In genomic region chr1:61157420-61157987, GRCh38 we compare ENCODE assay signal across 9 cellular contexts.
DNase-seq lines count a peak whose midpoint lies in the region; ATAC-seq lines count a peak whose summit lies in the region.
"Had no signal": no experiment of that assay in that cellular context is flagged by ENCODE, and none has a peak within 500 bp of the region (broad histone marks: within the 10 kb centered on the region; RNA-seq: fewer than 3 reads in every experiment).

No MANE protein-coding gene starts in this region.

- peaks cover 30 to 48% of the 10 kb centered on the region in 2 donors for H3K4me1 ChIP-seq in muscle layer of duodenum (ENCODE audit: control insufficient read depth in 1 of 2, insufficient read depth in 2 of 2, low read length in 2 of 2)

- H3K27me3 ChIP-seq in muscle layer of duodenum (ENCODE audit: low read depth, low read length) = no peaks in the 10 kb centered on the region

- no peaks in the 10 kb centered on the region for H3K9me3 ChIP-seq in muscle layer of duodenum (ENCODE audit: control insufficient read depth in 1 of 2, low read length in 2 of 2)

- H3K4me3 ChIP-seq in muscle layer of duodenum (ENCODE audit: low read depth in 1 of 2, low read length in 2 of 2) = peak overlapping the region in 1 of 2 donors; percentile 7

- ATAC-seq in HG02885 (IDR thresholded peaks at IDR 0.05; ENCODE audit: poor library complexity, unreplicated experiment) (no peak), GM21515 (IDR thresholded peaks at IDR 0.05; ENCODE audit: unreplicated experiment) (no peak)

- DNase-seq in AG20443 (ENCODE audit: low spot score) (peak; percentile 82), MV-4-11 (lab: John Stamatoyannopoulos, UW) (peak; percentile 95), amygdala (lab: John Stamatoyannopoulos, UW) (no peak)
- DNase-seq in stimulated activated CD4-positive, alpha-beta T cell treated with anti-CD3 and anti-CD28 coated beads, Interleukin-4, amount 100 ng/mL, for 1 hour = no peak
- DNase-seq: NCI-H446 treated with DMSO at 0.1 percent for 48 hours had no signal

- no peaks in the 10 kb centered on the region for H3K36me3 ChIP-seq in muscle layer of duodenum (ENCODE audit: control insufficient read depth in 1 of 2, insufficient read depth in 2 of 2, low read length in 2 of 2)

- peak overlapping the region; percentile 40 for H3K27ac ChIP-seq in cingulate gyrus (ENCODE audit: low read depth, low read length)
- peak overlapping the region; percentile 53 for H3K27ac ChIP-seq in muscle layer of duodenum (ENCODE audit: low read length)

Comparison
In these comparisons a context has a peak if more than half of its experiments do, and no peak if none do; other contexts are left out.
1. DNase-seq: peak in AG20443 (single experiment) and MV-4-11 (single experiment); none in amygdala (0 of 56) and stimulated activated CD4-positive, alpha-beta T cell treated with anti-CD3 and anti-CD28 coated beads, Interleukin-4, amount 100 ng/mL, for 1 hour (single experiment).